10 cellular contexts compared by ENCODE assay signal in the genomic region with DNA sequence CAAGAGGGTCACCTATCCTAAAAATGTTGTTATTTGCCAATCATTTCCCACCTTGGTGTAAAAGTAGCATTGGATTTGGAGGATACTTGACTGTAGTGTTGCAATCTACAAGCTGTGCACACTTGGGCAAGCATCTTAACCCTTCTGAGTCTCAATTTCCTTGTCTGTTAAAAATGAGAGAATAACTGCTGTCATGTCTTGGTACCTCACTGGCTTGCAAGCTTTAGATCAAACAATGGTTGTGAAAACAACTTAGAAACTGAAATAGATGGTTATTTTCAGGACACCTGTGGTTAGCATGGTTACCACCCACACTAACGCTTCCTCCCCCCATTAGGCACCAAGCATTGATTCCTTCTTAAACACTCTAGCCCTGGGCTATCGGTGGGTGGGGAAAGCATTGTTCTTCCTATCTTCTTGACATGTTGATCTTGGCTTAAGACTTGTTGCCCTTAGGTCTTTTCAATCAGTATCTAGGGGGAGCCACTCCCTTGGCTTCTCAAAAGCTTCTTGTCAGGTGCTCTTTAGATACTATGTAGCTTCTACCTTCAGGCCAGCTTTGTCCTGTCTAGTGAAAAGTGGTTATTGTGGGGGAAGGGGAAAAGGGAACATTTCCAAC. TPM values are rescaled to one million over a fixed set of nuclear protein-coding genes. Genes with fewer than 3 reads are reported as not detected.
A peak's percentile ranks its signal among the peaks of the same experiment; 100 is the strongest.
DNase-seq lines count a peak whose midpoint lies in the region; ATAC-seq and TF ChIP-seq lines count a peak whose summit lies in the region.
"Had no signal": no experiment of that assay in that cellular context is flagged by ENCODE, and none has a peak within 500 bp of the region (broad histone marks: within the 10 kb centered on the region; RNA-seq: fewer than 3 reads in every experiment).

No MANE protein-coding gene starts in this region.

- peak overlapping the region; percentile 17 for H3K27ac Mint-ChIP-seq in activated naive CD4-positive, alpha-beta T cell treated with anti-CD3 and anti-CD28 coated beads, Interleukin-2, amount 50 U/mL, for 24 hours
- H3K27ac Mint-ChIP-seq: CD4-positive, CD25-positive, alpha-beta regulatory T cell had no signal

- H3K36me3 Mint-ChIP-seq in activated naive CD4-positive, alpha-beta T cell treated with anti-CD3 and anti-CD28 coated beads, Interleukin-2, amount 50 U/mL, for 24 hours = no peaks in the 10 kb centered on the region
- H3K36me3 Mint-ChIP-seq: CD4-positive, CD25-positive, alpha-beta regulatory T cell had no signal

- TF ChIP-seq CTCF in SK-N-SH (IDR thresholded peaks at IDR 0.05) = no peak

- no peaks in the 10 kb centered on the region for H3K9me2 ChIP-seq in SK-N-SH

- H3K79me2 ChIP-seq in SK-N-SH (ENCODE audit: insufficient read depth) = no peaks in the 10 kb centered on the region

- H3K27me3 Mint-ChIP-seq in activated naive CD4-positive, alpha-beta T cell treated with anti-CD3 and anti-CD28 coated beads, Interleukin-2, amount 50 U/mL, for 24 hours = no peaks in the 10 kb centered on the region
- H3K27me3 Mint-ChIP-seq: CD4-positive, CD25-positive, alpha-beta regulatory T cell had no signal

- WGBS in SK-N-SH (ENCODE audit: low lambda C conversion rate) = 51% methylated on average over 2 of the region's 2 CpGs

- no peaks in the 10 kb centered on the region for H3K27me3 ChIP-seq in NT2/D1 (ENCODE audit: insufficient read depth, insufficient read length)
- H3K27me3 ChIP-seq in SK-N-SH (ENCODE audit: insufficient read depth) = peaks cover 16% of the 10 kb centered on the region; the same call in 1 of the 2 replicates

- ATAC-seq in HG02798 (IDR thresholded peaks at IDR 0.05; ENCODE audit: poor library complexity, unreplicated experiment) (peak; percentile 91), sciatic nerve (no peak)

- H3K4me1 Mint-ChIP-seq in activated naive CD4-positive, alpha-beta T cell treated with anti-CD3 and anti-CD28 coated beads, Interleukin-2, amount 50 U/mL, for 24 hours = peaks cover 6% of the 10 kb centered on the region

- no peaks in the 10 kb centered on the region for H3K9me3 Mint-ChIP-seq in activated naive CD4-positive, alpha-beta T cell treated with anti-CD3 and anti-CD28 coated beads, Interleukin-2, amount 50 U/mL, for 24 hours
- H3K9me3 Mint-ChIP-seq: CD4-positive, CD25-positive, alpha-beta regulatory T cell had no signal

- H3K36me3 ChIP-seq in NT2/D1 (ENCODE audit: insufficient read depth, insufficient read length, low read length) (no peaks in the 10 kb centered on the region), SK-N-SH (replicated peaks in 1 of 2; ENCODE audit: control insufficient read depth in 1 of 2, insufficient read depth in 2 of 2, low read length in 1 of 2) (no peaks in the 10 kb centered on the region)

- no peaks in the 10 kb centered on the region for H3F3A ChIP-seq in SK-N-SH (replicated peaks; ENCODE audit: insufficient read depth)

- no peak for DNase-seq in activated naive CD4-positive, alpha-beta T cell treated with Interleukin-2 at 50 U/mL for 16 hours
- peak; percentile 74 for DNase-seq in NT2/D1 (ENCODE audit: low read depth, low spot score)
- DNase-seq in HUDEP-2 (lab: John Stamatoyannopoulos, UW; ENCODE audit: unreplicated experiment in 76 of 76) = no peak
- DNase-seq in SK-N-SH = no peak
- DNase-seq in amniotic stem cell (lab: John Stamatoyannopoulos, UW) = no peak
- DNase-seq in sciatic nerve (ENCODE audit: low spot score) = no peak
- DNase-seq: MV-4-11 had no signal

- H3K27ac ChIP-seq in SK-N-SH (ENCODE audit: low read depth in 2 of 2, low read length in 1 of 2) = no peak overlapping the region

- TF ChIP-seq EP300 in SK-N-SH (IDR thresholded peaks at IDR 0.05; ENCODE audit: borderline replicate concordance in 1 of 2, low read depth in 1 of 2, low read length in 1 of 2) = no peak

- no peak for TF ChIP-seq RAD21 in SK-N-SH (IDR thresholded peaks at IDR 0.05; ENCODE audit: low read length)

- CTCF ChIA-PET in SK-N-SH (lab: Yijun Ruan, JAX) = interaction anchor here (0.6 to 1.8 kb wide), 3 partner anchors 10 to 180 kb away, joined by 3 to 10 read pairs (median 3); a partner anchor contains a TSS

- no peak overlapping the region for H3K4me3 Mint-ChIP-seq in activated naive CD4-positive, alpha-beta T cell treated with anti-CD3 and anti-CD28 coated beads, Interleukin-2, amount 50 U/mL, for 24 hours
- H3K4me3 Mint-ChIP-seq: CD4-positive, CD25-positive, alpha-beta regulatory T cell had no signal

- no peak overlapping the region for H3K4me3 ChIP-seq in NT2/D1 (ENCODE audit: insufficient read length, low read depth)
- no peak overlapping the region for H3K4me3 ChIP-seq in SK-N-SH (ENCODE audit: low read depth in 2 of 2, low read length in 1 of 2)

- H3K4me1 ChIP-seq in NT2/D1 (ENCODE audit: insufficient read depth, insufficient read length) = peaks cover 4% of the 10 kb centered on the region
- peaks cover 0 to 5% of the 10 kb centered on the region in 2 experiments; a peak in 1 of 4 replicates for H3K4me1 ChIP-seq in SK-N-SH (ENCODE audit: control insufficient read depth in 1 of 2, insufficient read depth in 2 of 2, low read depth in 1 of 2, low read length in 1 of 2)

- intact Hi-C loops in sciatic nerve (cut with DNase I) = no loop called here

- POLR2A ChIA-PET in SK-N-SH (lab: Yijun Ruan, JAX) = no interaction called here

- no peaks in the 10 kb centered on the region for H4K20me1 ChIP-seq in SK-N-SH (ENCODE audit: insufficient read depth)

- no peak overlapping the region for H3K4me2 ChIP-seq in SK-N-SH

- H3K9me3 ChIP-seq in NT2/D1 (ENCODE audit: insufficient read depth, low read length) = peaks cover 12% of the 10 kb centered on the region; the same call in 1 of the 2 replicates
- no peaks in the 10 kb centered on the region for H3K9me3 ChIP-seq in SK-N-SH

- H2AFZ ChIP-seq in SK-N-SH (ENCODE audit: low read depth) = no peak overlapping the region

- no peak overlapping the region for H3K9ac ChIP-seq in NT2/D1 (ENCODE audit: insufficient read length, low read depth)
- H3K9ac ChIP-seq in SK-N-SH = no peak overlapping the region

TF ChIP-seq in SK-N-SH, 30 proteins besides CTCF, POLR2A, EP300 and RAD21:
- TF ChIP-seq, protein P1, sequence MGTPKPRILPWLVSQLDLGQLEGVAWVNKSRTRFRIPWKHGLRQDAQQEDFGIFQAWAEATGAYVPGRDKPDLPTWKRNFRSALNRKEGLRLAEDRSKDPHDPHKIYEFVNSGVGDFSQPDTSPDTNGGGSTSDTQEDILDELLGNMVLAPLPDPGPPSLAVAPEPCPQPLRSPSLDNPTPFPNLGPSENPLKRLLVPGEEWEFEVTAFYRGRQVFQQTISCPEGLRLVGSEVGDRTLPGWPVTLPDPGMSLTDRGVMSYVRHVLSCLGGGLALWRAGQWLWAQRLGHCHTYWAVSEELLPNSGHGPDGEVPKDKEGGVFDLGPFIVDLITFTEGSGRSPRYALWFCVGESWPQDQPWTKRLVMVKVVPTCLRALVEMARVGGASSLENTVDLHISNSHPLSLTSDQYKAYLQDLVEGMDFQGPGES (IDR thresholded peaks at IDR 0.05; ENCODE audit: low read depth, low read length) = no peak
- no peak for TF ChIP-seq GABPA (IDR thresholded peaks at IDR 0.05; ENCODE audit: low read depth)
- no peak for TF ChIP-seq TEAD4 (IDR thresholded peaks at IDR 0.05; ENCODE audit: borderline replicate concordance, insufficient read depth)
- TF ChIP-seq, protein P2, sequence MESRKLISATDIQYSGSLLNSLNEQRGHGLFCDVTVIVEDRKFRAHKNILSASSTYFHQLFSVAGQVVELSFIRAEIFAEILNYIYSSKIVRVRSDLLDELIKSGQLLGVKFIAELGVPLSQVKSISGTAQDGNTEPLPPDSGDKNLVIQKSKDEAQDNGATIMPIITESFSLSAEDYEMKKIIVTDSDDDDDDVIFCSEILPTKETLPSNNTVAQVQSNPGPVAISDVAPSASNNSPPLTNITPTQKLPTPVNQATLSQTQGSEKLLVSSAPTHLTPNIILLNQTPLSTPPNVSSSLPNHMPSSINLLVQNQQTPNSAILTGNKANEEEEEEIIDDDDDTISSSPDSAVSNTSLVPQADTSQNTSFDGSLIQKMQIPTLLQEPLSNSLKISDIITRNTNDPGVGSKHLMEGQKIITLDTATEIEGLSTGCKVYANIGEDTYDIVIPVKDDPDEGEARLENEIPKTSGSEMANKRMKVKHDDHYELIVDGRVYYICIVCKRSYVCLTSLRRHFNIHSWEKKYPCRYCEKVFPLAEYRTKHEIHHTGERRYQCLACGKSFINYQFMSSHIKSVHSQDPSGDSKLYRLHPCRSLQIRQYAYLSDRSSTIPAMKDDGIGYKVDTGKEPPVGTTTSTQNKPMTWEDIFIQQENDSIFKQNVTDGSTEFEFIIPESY (IDR thresholded peaks at IDR 0.05; ENCODE audit: borderline replicate concordance, low read depth) = no peak
- no peak for TF ChIP-seq YY1 (IDR thresholded peaks at IDR 0.05; ENCODE audit: low read depth)
- no peak for TF ChIP-seq RFX5 (IDR thresholded peaks at IDR 0.05; ENCODE audit: low read length)
- TF ChIP-seq SMC3 (IDR thresholded peaks at IDR 0.05; ENCODE audit: low read depth, low read length) = no peak
- TF ChIP-seq EZH2phosphoT487 (IDR thresholded peaks at IDR 0.05; ENCODE audit: borderline replicate concordance, low read depth) = no peak
- TF ChIP-seq GATA2 (CRISPR knock-in tag; IDR thresholded peaks at IDR 0.05) = no peak
- no peak for TF ChIP-seq JUND (IDR thresholded peaks at IDR 0.05)
- TF ChIP-seq FOXM1 (IDR thresholded peaks at IDR 0.05; ENCODE audit: low read depth) = no peak
- TF ChIP-seq TAF1 (IDR thresholded peaks at IDR 0.05; ENCODE audit: borderline replicate concordance, low read depth, low read length) = no peak
- TF ChIP-seq FOXJ3 (CRISPR knock-in tag; IDR thresholded peaks at IDR 0.05) = no peak
- TF ChIP-seq, protein P3, sequence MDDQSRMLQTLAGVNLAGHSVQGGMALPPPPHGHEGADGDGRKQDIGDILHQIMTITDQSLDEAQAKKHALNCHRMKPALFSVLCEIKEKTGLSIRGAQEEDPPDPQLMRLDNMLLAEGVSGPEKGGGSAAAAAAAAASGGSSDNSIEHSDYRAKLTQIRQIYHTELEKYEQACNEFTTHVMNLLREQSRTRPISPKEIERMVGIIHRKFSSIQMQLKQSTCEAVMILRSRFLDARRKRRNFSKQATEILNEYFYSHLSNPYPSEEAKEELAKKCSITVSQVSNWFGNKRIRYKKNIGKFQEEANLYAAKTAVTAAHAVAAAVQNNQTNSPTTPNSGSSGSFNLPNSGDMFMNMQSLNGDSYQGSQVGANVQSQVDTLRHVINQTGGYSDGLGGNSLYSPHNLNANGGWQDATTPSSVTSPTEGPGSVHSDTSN (IDR thresholded peaks at IDR 0.05) = no peak
- no peak for TF ChIP-seq RCOR1 (IDR thresholded peaks at IDR 0.05; ENCODE audit: low read length)
- no peak for TF ChIP-seq TCF12 (IDR thresholded peaks at IDR 0.05)

RNA-seq across cellular contexts. Expression of a gene that starts 10.6 kb away (rescaled TPM):
- polyA plus RNA-seq in SK-N-SH (2012; rRNA removed) = 3.4 and 3.8 TPM in 2 replicates
- 2.5 and 2.9 TPM in 2 replicates for polyA plus RNA-seq in SK-N-SH (2012; cell fraction: cytosol; rRNA removed)
- 4.7 and 4.9 TPM in 2 replicates for polyA plus RNA-seq in SK-N-SH (2012; cell fraction: nucleus; rRNA removed)
- 38.2 TPM for total RNA-seq in sciatic nerve
